18 cellular contexts compared by ENCODE assay signal in genomic region chr7:2959343-2959680, GRCh38.
DNase-seq lines count a peak whose midpoint lies in the region; ATAC-seq, FAIRE-seq and TF ChIP-seq lines count a peak whose summit lies in the region.
"Had no signal": no experiment of that assay in that cellular context is flagged by ENCODE, and none has a peak within 500 bp of the region (broad histone marks: within the 10 kb centered on the region; RNA-seq: fewer than 3 reads in every experiment).

No MANE protein-coding gene starts in this region.

- intact Hi-C loops in sigmoid colon (cut with DNase I) = no loop called here

- H3K4me1 Mint-ChIP-seq in T-cell = peaks cover 76 to 79% (median 77%) of the 10 kb centered on the region in 3 donors
- H3K4me1 Mint-ChIP-seq: brain had no signal

- DNase-seq in activated T-cell treated with anti-CD3 and anti-CD28 coated beads, Interleukin-2, amount 50 U/mL, for 48 hours = peak; percentile 31 to 34
- DNase-seq in activated T-cell treated with anti-CD3 and anti-CD28 coated beads for 4 hours (no peak), T-cell (peak in 1 of 34 experiments; percentile 23), coronary artery (ENCODE audit: low spot score) (peak; percentile 45), sigmoid colon (peak; percentile 46), DMS153 (lab: John Stamatoyannopoulos, UW) (no peak), GM12892 (ENCODE audit: insufficient read length) (no peak)
- DNase-seq in stimulated activated CD4-positive, alpha-beta T cell treated with anti-CD3 and anti-CD28 coated beads, Interleukin-4, amount 100 ng/mL, for 4 hours = no peak
- DNase-seq: activated gamma-delta T cell, Caco-2, esophagus squamous epithelium, GM23248, IMR-90, NCI-H1092 had no signal

- TF ChIP-seq CTCF in coronary artery (IDR thresholded peaks at IDR 0.05) = no peak
- TF ChIP-seq CTCF in sigmoid colon (IDR thresholded peaks at IDR 0.05) = no peak

- H3K27ac Mint-ChIP-seq in T-cell = peak overlapping the region; percentile 86 to 88

- POLR2A ChIA-PET in T-cell (lab: Charles Lee) = interaction anchor here in 1 of 2 donors (0.6 kb wide), 1 partner anchor 115 kb away, joined by 3 read pairs; no protein-coding TSS in a partner anchor

- CTCF ChIA-PET in T-cell (lab: Charles Lee) = interaction anchor here (0.6 to 0.7 kb wide), 2 partner anchors 157 to 190 kb away, joined by 3 to 6 read pairs; no protein-coding TSS in a partner anchor

- H3K4me1 ChIP-seq in sigmoid colon = no peaks in the 10 kb centered on the region
- H3K4me1 ChIP-seq: Caco-2 had no signal

- 58 to 82% methylated on average over 9 of the region's 9 CpGs for WGBS in sigmoid colon, 2 donors

- FAIRE-seq in GM12892 (lab: Jason Lieb, UNC) = no peak
- FAIRE-seq: GM12878, islet of Langerhans had no signal

- no peaks in the 10 kb centered on the region for H3K27me3 Mint-ChIP-seq in T-cell

- H3K36me3 Mint-ChIP-seq in T-cell = peaks cover 33% of the 10 kb centered on the region
- H3K36me3 Mint-ChIP-seq: brain had no signal

- ATAC-seq in T-cell (replicated peaks in 1 of 4) = peak in 2 of 4 experiments; percentile 14 to 30
- ATAC-seq: GM12878 had no signal

- H3K4me3 Mint-ChIP-seq in T-cell = peak overlapping the region in 1 of 3 donors; percentile 15
- H3K4me3 Mint-ChIP-seq: brain, neural crest cell had no signal

- H3K9me3 ChIP-seq in sigmoid colon = no peaks in the 10 kb centered on the region
- H3K9me3 ChIP-seq: esophagus squamous epithelium had no signal

- H3K9me3 Mint-ChIP-seq in T-cell = no peaks in the 10 kb centered on the region
- H3K9me3 Mint-ChIP-seq: neural crest cell had no signal

- no peak for TF ChIP-seq EP300 in sigmoid colon (IDR thresholded peaks at IDR 0.05)

- no peak for TF ChIP-seq POLR2A in sigmoid colon (IDR thresholded peaks at IDR 0.05)
- TF ChIP-seq POLR2A in GM12892 (IDR thresholded peaks at IDR 0.05; ENCODE audit: low read depth, low read length) = no peak

- H3K4me3 ChIP-seq in coronary artery (no peak overlapping the region), sigmoid colon (no peak overlapping the region)
- H3K4me3 ChIP-seq: esophagus squamous epithelium, GM12878, GM23248 had no signal

- no peaks in the 10 kb centered on the region for H3K27me3 ChIP-seq in sigmoid colon

- H3K27ac ChIP-seq in coronary artery (no peak overlapping the region), sigmoid colon (no peak overlapping the region)
- H3K27ac ChIP-seq: esophagus squamous epithelium, GM23248 had no signal

- no peaks in the 10 kb centered on the region for H3K36me3 ChIP-seq in sigmoid colon
- H3K36me3 ChIP-seq: esophagus squamous epithelium had no signal

Comparison
In these comparisons a context has a peak if more than half of its experiments do, and no peak if none do; other contexts are left out.
1. DNase-seq: peak in activated T-cell treated with anti-CD3 and anti-CD28 coated beads, Interleukin-2, amount 50 U/mL, for 48 hours (2 of 2), coronary artery (single experiment) and sigmoid colon (single experiment); none in activated T-cell treated with anti-CD3 and anti-CD28 coated beads for 4 hours (single experiment), stimulated activated CD4-positive, alpha-beta T cell treated with anti-CD3 and anti-CD28 coated beads, Interleukin-4, amount 100 ng/mL, for 4 hours (0 of 2), DMS153 (single experiment) and GM12892 (single experiment).